In the genomic region with DNA sequence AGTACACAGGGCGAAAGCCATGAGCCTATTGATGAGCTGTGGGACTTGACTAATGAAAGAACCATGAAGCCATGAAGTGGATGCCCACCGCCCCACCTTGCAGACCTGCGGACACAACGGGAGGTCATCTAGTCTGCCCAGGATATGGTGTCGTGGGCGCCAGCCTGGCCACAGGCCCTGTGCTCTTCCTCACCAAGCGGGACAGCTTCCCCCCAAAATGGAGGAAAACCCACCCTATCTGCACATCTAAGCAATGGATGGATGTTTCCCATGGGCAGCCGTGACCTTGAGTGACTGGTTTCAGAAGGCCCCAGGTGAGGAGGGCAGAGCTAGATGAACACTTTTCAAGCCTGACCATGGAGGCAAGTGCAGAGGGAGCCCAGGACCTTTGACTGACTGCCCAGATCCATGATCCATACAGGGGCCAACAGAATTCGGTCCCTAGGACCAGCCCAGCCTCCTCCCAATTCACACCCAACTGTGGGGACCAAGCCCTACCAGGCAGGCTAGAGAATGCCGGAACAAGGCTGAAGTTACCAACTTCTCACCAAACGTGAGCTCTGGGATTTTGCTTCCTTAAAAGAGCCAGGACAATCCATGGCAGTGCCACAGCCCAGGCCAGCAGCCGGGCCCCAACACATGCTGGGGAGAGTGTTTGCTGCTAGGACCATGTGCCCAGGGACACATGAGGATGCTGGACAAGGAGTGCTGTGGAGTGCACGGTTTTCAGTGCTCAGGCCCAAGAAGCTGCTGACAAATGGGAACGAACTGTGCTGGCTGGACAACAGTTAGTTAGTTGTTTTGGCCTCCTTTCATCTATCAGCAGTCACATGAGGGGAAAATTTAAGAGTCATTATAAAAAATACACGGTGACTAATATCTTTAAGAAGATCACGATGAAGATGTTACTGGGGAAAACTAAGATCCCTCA, we compare ENCODE assay signal across 12 cellular contexts.
DNase-seq lines count a peak whose midpoint lies in the region; ATAC-seq and TF ChIP-seq lines count a peak whose summit lies in the region.
"Had no signal": no experiment of that assay in that cellular context is flagged by ENCODE, and none has a peak within 500 bp of the region (broad histone marks: within the 10 kb centered on the region; RNA-seq: fewer than 3 reads in every experiment).

No MANE protein-coding gene starts in this region.

- intact Hi-C loops in dorsolateral prefrontal cortex (cut with DNase I): no loop called here
- intact Hi-C loops in right lobe of liver (cut with DNase I): no loop called here

- H3K4me3 Mint-ChIP-seq in T-helper 2 cell treated with Interferon-gamma antibody and Interleukin-4, amounts not matched to agents 5 μg/mL and 100 μg/mL, for 36 hours: no peak overlapping the region
- H3K4me3 Mint-ChIP-seq in mesothelial cell of epicardium: no peak overlapping the region

- H3K9me3 ChIP-seq in right lobe of liver: no peaks in the 10 kb centered on the region

- no peaks in the 10 kb centered on the region for H3K4me1 ChIP-seq in right lobe of liver

- H3K4me3 ChIP-seq in dorsolateral prefrontal cortex (no peak overlapping the region), right lobe of liver (no peak overlapping the region)
- H3K4me3 ChIP-seq: K562, SK-N-MC had no signal

- H3K9me3 Mint-ChIP-seq in T-helper 2 cell treated with Interferon-gamma antibody and Interleukin-4, amounts not matched to agents 5 μg/mL and 100 μg/mL, for 36 hours: peaks cover 7% of the 10 kb centered on the region
- no peaks in the 10 kb centered on the region for H3K9me3 Mint-ChIP-seq in mesothelial cell of epicardium

- no peak for TF ChIP-seq CTCF in dorsolateral prefrontal cortex (IDR thresholded peaks at IDR 0.05 in 54 of 56, conservative IDR thresholded peaks at IDR 0.05 in 2 of 56; ENCODE audit: low read depth in 1 of 56, partially characterized antibody in 56 of 56)
- TF ChIP-seq CTCF in right lobe of liver (IDR thresholded peaks at IDR 0.05): no peak
- no peak for TF ChIP-seq CTCF in mesothelial cell of epicardium (IDR thresholded peaks at IDR 0.05; ENCODE audit: unreplicated experiment)

- 91% methylated on average over 6 of the region's 16 CpGs for WGBS in right lobe of liver (ENCODE audit: insufficient coverage, low coverage, low lambda C conversion rate, missing lambda C conversion rate)

- peak overlapping the region in 58 of 59 donors; percentile 13 to 98 (median 82) for H3K27ac ChIP-seq in dorsolateral prefrontal cortex
- no peak overlapping the region for H3K27ac ChIP-seq in right lobe of liver
- H3K27ac ChIP-seq: SK-N-MC had no signal

- DNase-seq in T-helper 2 cell treated with Interferon-gamma antibody and Interleukin-4, amounts not matched to agents 5 μg/mL and 100 μg/mL, for 36 hours (ENCODE audit: low spot score): no peak
- DNase-seq in T-helper 2 cell: no peak
- peak in 8 of 10 donors; percentile 23 to 62 (median 42) for DNase-seq in dorsolateral prefrontal cortex
- peak in 2 of 3 donors; percentile 23 to 46 for DNase-seq in right lobe of liver
- peak; percentile 66 for DNase-seq in superior temporal gyrus (ENCODE audit: extremely low spot score)
- DNase-seq in mesothelial cell of epicardium (ENCODE audit: low spot score in 2 of 2, unreplicated experiment in 2 of 2): no peak
- DNase-seq: 8988T, occipital lobe had no signal

- peaks cover 16% of the 10 kb centered on the region for H3K4me1 Mint-ChIP-seq in T-helper 2 cell treated with Interferon-gamma antibody and Interleukin-4, amounts not matched to agents 5 μg/mL and 100 μg/mL, for 36 hours (ENCODE audit: low read depth)
- H3K4me1 Mint-ChIP-seq in mesothelial cell of epicardium: no peaks in the 10 kb centered on the region

- H3K27me3 ChIP-seq in dorsolateral prefrontal cortex (no peaks in the 10 kb centered on the region), right lobe of liver (no peaks in the 10 kb centered on the region)

- TF ChIP-seq POLR2A in right lobe of liver (IDR thresholded peaks at IDR 0.05): no peak

- H3K27me3 Mint-ChIP-seq in T-helper 2 cell treated with Interferon-gamma antibody and Interleukin-4, amounts not matched to agents 5 μg/mL and 100 μg/mL, for 36 hours (ENCODE audit: low read depth): no peaks in the 10 kb centered on the region
- H3K27me3 Mint-ChIP-seq in mesothelial cell of epicardium (ENCODE audit: low read depth): no peaks in the 10 kb centered on the region

- ATAC-seq in right lobe of liver (no peak), GM21390 (IDR thresholded peaks at IDR 0.05; ENCODE audit: unreplicated experiment) (no peak), GM21786 (IDR thresholded peaks at IDR 0.05; ENCODE audit: unreplicated experiment) (no peak)
- ATAC-seq: K562 had no signal

- H3K36me3 ChIP-seq in right lobe of liver: peaks cover 0 to 9% (median 3%) of the 10 kb centered on the region in 4 donors

- peak overlapping the region; percentile 75 for H3K27ac Mint-ChIP-seq in T-helper 2 cell treated with Interferon-gamma antibody and Interleukin-4, amounts not matched to agents 5 μg/mL and 100 μg/mL, for 36 hours
- no peak overlapping the region for H3K27ac Mint-ChIP-seq in mesothelial cell of epicardium

- peaks cover 63% of the 10 kb centered on the region for H3K36me3 Mint-ChIP-seq in T-helper 2 cell treated with Interferon-gamma antibody and Interleukin-4, amounts not matched to agents 5 μg/mL and 100 μg/mL, for 36 hours (ENCODE audit: low read depth)
- H3K36me3 Mint-ChIP-seq in mesothelial cell of epicardium: peaks cover 27% of the 10 kb centered on the region

Comparison
In these comparisons a context has a peak if more than half of its experiments do, and no peak if none do; other contexts are left out.
1. DNase-seq: peak in dorsolateral prefrontal cortex (8 of 10), right lobe of liver (2 of 3) and superior temporal gyrus (single experiment); none in T-helper 2 cell treated with Interferon-gamma antibody and Interleukin-4, amounts not matched to agents 5 μg/mL and 100 μg/mL, for 36 hours (single experiment), T-helper 2 cell (0 of 5) and mesothelial cell of epicardium (0 of 2).
2. H3K27ac ChIP-seq: peak in dorsolateral prefrontal cortex (58 of 59); none in right lobe of liver (0 of 3).